ENCODE assay signal across 12 cellular contexts in genomic region chr4:125522992-125523391, GRCh38.
"Had no signal": no experiment of that assay in that cellular context is flagged by ENCODE, and none has a peak within 500 bp of the region (broad histone marks: within the 10 kb centered on the region; RNA-seq: fewer than 3 reads in every experiment).

No MANE protein-coding gene starts in this region.

- H3K4me1 ChIP-seq: tibial artery had no signal

- H3K36me3 Mint-ChIP-seq: mesothelial cell of epicardium had no signal

- H3K27ac ChIP-seq: right atrium auricular region, tibial artery, VCaP had no signal

- H3K36me3 ChIP-seq: right atrium auricular region, tibial artery had no signal

- H3K9me3 Mint-ChIP-seq: activated naive CD8-positive, alpha-beta T cell treated with anti-CD3 and anti-CD28 coated beads, Interleukin-2, amount 50 U/mL, for 24 hours had no signal

- H3K27ac Mint-ChIP-seq: activated CD4-positive, alpha-beta T cell treated with anti-CD3 and anti-CD28 coated beads for 36 hours; activated CD8-positive, alpha-beta T cell treated with anti-CD3 and anti-CD28 coated beads, Interleukin-2, amount 10 ng/mL, durations not matched to agents 7 days and 5 days; activated naive CD8-positive, alpha-beta T cell treated with anti-CD3 and anti-CD28 coated beads, Interleukin-2, amount 50 U/mL, for 24 hours; mesothelial cell of epicardium had no signal

- DNase-seq: activated CD4-positive, alpha-beta T cell treated with anti-CD3 and anti-CD28 coated beads for 36 hours; activated CD8-positive, alpha-beta memory T cell treated with anti-CD3 and anti-CD28 coated beads, Interleukin-2, amount 50 U/mL, for 48 hours; activated CD8-positive, alpha-beta T cell treated with anti-CD3 and anti-CD28 coated beads, Interleukin-2, amount 10 ng/mL, durations not matched to agents 7 days and 5 days; activated naive CD4-positive, alpha-beta T cell; activated naive CD8-positive, alpha-beta T cell treated with anti-CD3 and anti-CD28 coated beads, Interleukin-2, amount 50 U/mL, for 24 hours; foreskin melanocyte; head of caudate nucleus; small intestine; tibial artery had no signal

- H3K4me3 Mint-ChIP-seq: activated CD4-positive, alpha-beta T cell treated with anti-CD3 and anti-CD28 coated beads for 36 hours; activated CD8-positive, alpha-beta T cell treated with anti-CD3 and anti-CD28 coated beads, Interleukin-2, amount 10 ng/mL, durations not matched to agents 7 days and 5 days; activated naive CD8-positive, alpha-beta T cell treated with anti-CD3 and anti-CD28 coated beads, Interleukin-2, amount 50 U/mL, for 24 hours; mesothelial cell of epicardium had no signal

- H3K27me3 Mint-ChIP-seq: activated CD4-positive, alpha-beta T cell treated with anti-CD3 and anti-CD28 coated beads for 36 hours; activated naive CD8-positive, alpha-beta T cell treated with anti-CD3 and anti-CD28 coated beads, Interleukin-2, amount 50 U/mL, for 24 hours had no signal

- H3K4me3 ChIP-seq: right atrium auricular region, tibial artery had no signal

- H3K9me3 ChIP-seq: right atrium auricular region, tibial artery had no signal

- H3K4me1 Mint-ChIP-seq: activated CD4-positive, alpha-beta T cell treated with anti-CD3 and anti-CD28 coated beads for 36 hours; activated naive CD8-positive, alpha-beta T cell treated with anti-CD3 and anti-CD28 coated beads, Interleukin-2, amount 50 U/mL, for 24 hours had no signal

- ATAC-seq: activated CD4-positive, alpha-beta T cell treated with anti-CD3 and anti-CD28 coated beads for 36 hours; activated CD8-positive, alpha-beta T cell treated with anti-CD3 and anti-CD28 coated beads, Interleukin-2, amount 10 ng/mL, durations not matched to agents 7 days and 5 days; activated naive CD8-positive, alpha-beta T cell treated with anti-CD3 and anti-CD28 coated beads, Interleukin-2, amount 50 U/mL, for 24 hours had no signal

- H3K27me3 ChIP-seq: right atrium auricular region, tibial artery had no signal
